Comparison of ENCODE assay signal across 15 cellular contexts in genomic region chr17:47297661-47298400, GRCh38. TPM values are rescaled to one million over a fixed set of nuclear protein-coding genes. Genes with fewer than 3 reads are reported as not detected.
DNase-seq lines count a peak whose midpoint lies in the region; ATAC-seq and TF ChIP-seq lines count a peak whose summit lies in the region.
"Had no signal": no experiment of that assay in that cellular context is flagged by ENCODE, and none has a peak within 500 bp of the region (broad histone marks: within the 10 kb centered on the region; RNA-seq: fewer than 3 reads in every experiment).

No MANE protein-coding gene starts in this region.

- TF ChIP-seq POLR2A in thyroid gland (IDR thresholded peaks at IDR 0.05), result no peak

- peaks cover 2 to 3% of the 10 kb centered on the region in 2 donors for H3K27me3 Mint-ChIP-seq in T-cell
- H3K27me3 Mint-ChIP-seq: B cell; CD4-positive, alpha-beta T cell had no signal

- H3K27ac ChIP-seq in SJCRH30 (no peak overlapping the region), thyroid gland (peak overlapping the region; percentile 25 to 83 (median 60))

- H3K9me3 ChIP-seq in MG63, result no peaks in the 10 kb centered on the region
- H3K9me3 ChIP-seq in SJCRH30 (replicated peaks), result peaks cover 4% of the 10 kb centered on the region
- no peaks in the 10 kb centered on the region for H3K9me3 ChIP-seq in thyroid gland

- no peak for TF ChIP-seq CTCF in thyroid gland (IDR thresholded peaks at IDR 0.05)
- TF ChIP-seq CTCF in GM10266 (IDR thresholded peaks at IDR 0.05; ENCODE audit: control insufficient read depth, insufficient read depth, low read depth, missing control alignments), result no peak

- no peak overlapping the region for H3K27ac Mint-ChIP-seq in T-cell
- H3K27ac Mint-ChIP-seq: CD4-positive, alpha-beta T cell; H9 had no signal

- peak; percentile 40 for DNase-seq in MG63
- peak; percentile 39 to 44 for DNase-seq in SJCRH30
- DNase-seq in fibroblast of peridontal ligament (ENCODE audit: extremely low read depth), result peak; percentile 25
- no peak for DNase-seq in thyroid gland
- DNase-seq in T-cell, result no peak
- no peak for DNase-seq in NOMO-1 treated with dmso at 0.1 percent for 144 hours (lab: John Stamatoyannopoulos, UW; ENCODE audit: unreplicated experiment)
- DNase-seq in GM10266 (ENCODE audit: extremely low spot score), result no peak
- DNase-seq: CD4-positive, alpha-beta T cell; H9; Karpas-422; NCI-H774 had no signal

- 95 to 96% methylated on average over 4 of the region's 4 CpGs for WGBS in thyroid gland, 2 donors

- H3K4me1 ChIP-seq in SJCRH30 (peaks cover 22% of the 10 kb centered on the region), thyroid gland (peaks cover 17 to 36% of the 10 kb centered on the region in 2 donors)

- H3K4me3 Mint-ChIP-seq in T-cell, result no peak overlapping the region
- H3K4me3 Mint-ChIP-seq: B cell; CD4-positive, alpha-beta T cell; H9 had no signal

- no peak for ATAC-seq in T-cell (replicated peaks in 1 of 4)
- ATAC-seq: HepG2, Right ventricle myocardium inferior had no signal

- POLR2A ChIA-PET in T-cell (lab: Charles Lee), result interaction anchor here in 1 of 2 donors (0.7 kb wide), 1 partner anchor 353 kb away, joined by 3 read pairs; no protein-coding TSS in a partner anchor

- no peak overlapping the region for H3K4me3 ChIP-seq in MG63
- no peak overlapping the region for H3K4me3 ChIP-seq in SJCRH30
- no peak overlapping the region for H3K4me3 ChIP-seq in thyroid gland (replicated peaks in 1 of 3)

- H3K27me3 ChIP-seq in MG63, result no peaks in the 10 kb centered on the region
- no peaks in the 10 kb centered on the region for H3K27me3 ChIP-seq in SJCRH30
- H3K27me3 ChIP-seq in thyroid gland, result no peaks in the 10 kb centered on the region

- H3K36me3 Mint-ChIP-seq in T-cell, result no peaks in the 10 kb centered on the region

- H3K9me3 Mint-ChIP-seq in T-cell, result peaks cover 5 to 11% (median 9%) of the 10 kb centered on the region in 3 donors
- H3K9me3 Mint-ChIP-seq: H9 had no signal

- intact Hi-C loops in thyroid gland (cut with DNase I), result no loop called here

- peaks cover 0 to 5% (median 0%) of the 10 kb centered on the region in 3 donors for H3K4me1 Mint-ChIP-seq in T-cell

- H3K36me3 ChIP-seq in MG63 (peaks cover 24% of the 10 kb centered on the region), SJCRH30 (peaks cover 4% of the 10 kb centered on the region; the same call in 1 of the 2 replicates), thyroid gland (peaks cover 30 to 32% of the 10 kb centered on the region in 2 donors)

- CTCF ChIA-PET in T-cell (lab: Charles Lee), result no interaction called here

RNA-seq across cellular contexts. Expression of gene EFCAB13, which starts 25.9 kb away (rescaled TPM):
- 0.05 and 0.30 TPM in 2 replicates for total RNA-seq in MG63 (2014; rRNA removed; shearing (Covaris generic); ENCODE audit: low replicate concordance)
- total RNA-seq in SJCRH30 (2014; rRNA removed; shearing (Covaris generic)), result 4.7 and 7.0 TPM in 2 replicates
- total RNA-seq in thyroid gland, result 10 to 100 TPM; 26.5 to 94.1 (median 48.1) TPM
- total RNA-seq in T-cell, result 10 to 100 TPM; 13.4 to 19.1 (median 15.2) TPM

RNA-seq across cellular contexts. Expression of gene ITGB3, which starts 44.2 kb away (rescaled TPM):
- 12.1 and 13.6 TPM in 2 replicates for total RNA-seq in MG63 (2014; rRNA removed; shearing (Covaris generic); ENCODE audit: low replicate concordance)
- 28.0 and 28.9 TPM in 2 replicates for total RNA-seq in SJCRH30 (2014; rRNA removed; shearing (Covaris generic))
- total RNA-seq in thyroid gland, result 100 to 1,000 TPM; 102 to 260 (median 149) TPM
- 1 to 10 TPM in 1 of 5 donors, under 1 TPM in 4; 0.22 to 3.8 (median 0.26) TPM for total RNA-seq in T-cell
- total RNA-seq: H9, NCI-H460 had no signal

Comparison
In these comparisons a context has a peak if more than half of its experiments do, and no peak if none do; other contexts are left out.
1. DNase-seq: peak in MG63 (single experiment), SJCRH30 (2 of 2) and fibroblast of peridontal ligament (single experiment); none in thyroid gland (0 of 2), T-cell (0 of 34), NOMO-1 treated with dmso at 0.1 percent for 144 hours (single experiment) and GM10266 (single experiment).